In the genomic region with DNA sequence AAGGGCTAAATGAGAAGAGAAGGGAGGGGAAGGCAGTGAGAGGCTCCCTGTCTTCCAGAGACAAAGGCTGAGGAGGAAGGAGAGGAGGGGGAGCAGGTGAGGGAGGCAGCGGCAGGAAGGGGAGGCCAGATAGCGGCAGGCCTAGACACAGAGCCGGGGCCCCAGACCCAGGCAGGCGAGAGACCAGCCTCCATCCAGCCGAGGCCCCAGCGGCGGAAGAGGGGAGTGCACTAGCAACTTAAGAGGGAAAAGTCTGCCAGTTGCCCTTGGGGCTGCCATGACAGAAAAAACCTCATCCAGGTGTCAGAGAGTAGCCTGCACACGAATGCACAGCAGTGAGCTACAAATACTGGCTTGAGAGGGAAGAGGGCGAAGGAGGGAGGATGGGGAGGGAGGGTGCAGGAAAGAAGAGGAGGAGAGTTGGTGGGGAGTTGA, we compare ENCODE assay signal across 8 cellular contexts. TPM values are rescaled to one million over a fixed set of nuclear protein-coding genes. Genes with fewer than 3 reads are reported as not detected.
DNase-seq lines count a peak whose midpoint lies in the region; ATAC-seq and TF ChIP-seq lines count a peak whose summit lies in the region.

No MANE protein-coding gene starts in this region.

- no peaks in the 10 kb centered on the region for H3K9me3 ChIP-seq in BE2C
- H3K9me3 ChIP-seq in HUES6 (ENCODE audit: control insufficient read depth, insufficient read depth, low read depth, low read length), result no peaks in the 10 kb centered on the region
- H3K9me3 ChIP-seq in iPS-20b (ENCODE audit: insufficient read depth, low read depth, low read length), result no peaks in the 10 kb centered on the region

- peaks cover 32% of the 10 kb centered on the region for H3K4me1 ChIP-seq in BE2C
- H3K4me1 ChIP-seq in HUES6 (ENCODE audit: control insufficient read depth, insufficient read depth, low read length), result peaks cover 69% of the 10 kb centered on the region
- H3K4me1 ChIP-seq in iPS-20b (ENCODE audit: insufficient read depth, low read length), result peaks cover 44% of the 10 kb centered on the region

- H3K9me3 Mint-ChIP-seq in stimulated activated naive B cell treated with anti-CD40 and anti-IgM and Interleukin-4, amounts not matched to agents 10 μg/mL and 1 μg/mL and 100 μg/mL, for 72 hours, result no peaks in the 10 kb centered on the region

- H3K4me3 Mint-ChIP-seq in stimulated activated naive B cell treated with anti-CD40 and anti-IgM and Interleukin-4, amounts not matched to agents 10 μg/mL and 1 μg/mL and 100 μg/mL, for 72 hours, result no peak overlapping the region

- no peaks in the 10 kb centered on the region for H3K27me3 ChIP-seq in BE2C
- no peaks in the 10 kb centered on the region for H3K27me3 ChIP-seq in HUES6 (ENCODE audit: control insufficient read depth, insufficient read depth, low read length)
- peaks cover 18% of the 10 kb centered on the region for H3K27me3 ChIP-seq in iPS-20b (ENCODE audit: insufficient read depth, low read length)

- peaks cover 15 to 22% of the 10 kb centered on the region in 2 donors for H3K4me1 Mint-ChIP-seq in stimulated activated naive B cell treated with anti-CD40 and anti-IgM and Interleukin-4, amounts not matched to agents 10 μg/mL and 1 μg/mL and 100 μg/mL, for 72 hours

- H3K9ac ChIP-seq in HUES6 (ENCODE audit: low read length) (peak overlapping the region; percentile 74), iPS-20b (ENCODE audit: low read depth, low read length) (peak overlapping the region; percentile 73; the same call in 1 of the 2 replicates)

- DNase-seq in BE2C, result peak; percentile 86
- DNase-seq in activated CD4-positive, alpha-beta T cell treated with anti-CD3 and anti-CD28 coated beads, Interleukin-2, amount 50 U/mL, for 48 hours, result peak; percentile 28 to 36
- no peak for DNase-seq in stimulated activated naive B cell treated with anti-CD40 and anti-IgM and Interleukin-4, amounts not matched to agents 10 μg/mL and 1 μg/mL and 100 μg/mL, for 72 hours
- no peak for DNase-seq in NCI-H2196 (lab: John Stamatoyannopoulos, UW; ENCODE audit: unreplicated experiment)
- no peak for DNase-seq in coronary artery (ENCODE audit: low spot score)

- no peak overlapping the region for H3K4me3 ChIP-seq in BE2C (ENCODE audit: low read depth, low read length)
- peak overlapping the region; percentile 47 for H3K4me3 ChIP-seq in HUES6 (ENCODE audit: low read depth, low read length)
- peak overlapping the region; percentile 40; the same call in 1 of the 2 replicates for H3K4me3 ChIP-seq in iPS-20b (ENCODE audit: low read length)
- no peak overlapping the region for H3K4me3 ChIP-seq in coronary artery

- H3K27ac Mint-ChIP-seq in stimulated activated naive B cell treated with anti-CD40 and anti-IgM and Interleukin-4, amounts not matched to agents 10 μg/mL and 1 μg/mL and 100 μg/mL, for 72 hours, result no peak overlapping the region

- TF ChIP-seq CTCF in BE2C (IDR thresholded peaks at IDR 0.05; ENCODE audit: low read depth, low read length) (peak; percentile 64), coronary artery (IDR thresholded peaks at IDR 0.05) (no peak)

- H3K36me3 ChIP-seq in BE2C, result no peaks in the 10 kb centered on the region
- peaks cover 3% of the 10 kb centered on the region; the same call in 1 of the 2 replicates for H3K36me3 ChIP-seq in HUES6 (ENCODE audit: control insufficient read depth, insufficient read depth, low read length)
- no peaks in the 10 kb centered on the region for H3K36me3 ChIP-seq in iPS-20b (ENCODE audit: insufficient read depth, low read depth, low read length)

- no peaks in the 10 kb centered on the region for H3K36me3 Mint-ChIP-seq in stimulated activated naive B cell treated with anti-CD40 and anti-IgM and Interleukin-4, amounts not matched to agents 10 μg/mL and 1 μg/mL and 100 μg/mL, for 72 hours

- peaks cover 21 to 30% of the 10 kb centered on the region in 2 donors for H3K27me3 Mint-ChIP-seq in stimulated activated naive B cell treated with anti-CD40 and anti-IgM and Interleukin-4, amounts not matched to agents 10 μg/mL and 1 μg/mL and 100 μg/mL, for 72 hours

- ATAC-seq in stimulated activated naive B cell treated with anti-CD40 and anti-IgM and Interleukin-4, amounts not matched to agents 10 μg/mL and 1 μg/mL and 100 μg/mL, for 72 hours (replicated peaks), result peak; percentile 73 to 74
- no peak for ATAC-seq in HG03108 (IDR thresholded peaks at IDR 0.05; ENCODE audit: unreplicated experiment)

- H3K27ac ChIP-seq in HUES6 (ENCODE audit: low read depth, low read length) (peak overlapping the region; percentile 62; the same call in 1 of the 2 replicates), iPS-20b (ENCODE audit: low read length) (no peak overlapping the region), coronary artery (no peak overlapping the region)

RNA-seq across cellular contexts. Expression of gene IGLL1, which starts 46.7 kb away (rescaled TPM):
- polyA plus RNA-seq in BE2C (2012; ENCODE audit: insufficient read depth, insufficient read length, low read depth), result not detected

Comparison
In these comparisons a context has a peak if more than half of its experiments do, and no peak if none do; other contexts are left out.
1. DNase-seq: peak in BE2C (single experiment) and activated CD4-positive, alpha-beta T cell treated with anti-CD3 and anti-CD28 coated beads, Interleukin-2, amount 50 U/mL, for 48 hours (2 of 2); none in stimulated activated naive B cell treated with anti-CD40 and anti-IgM and Interleukin-4, amounts not matched to agents 10 μg/mL and 1 μg/mL and 100 μg/mL, for 72 hours (single experiment), NCI-H2196 (single experiment) and coronary artery (single experiment).
2. H3K4me3 ChIP-seq: peak in HUES6 (single experiment) and iPS-20b (single experiment); none in BE2C (single experiment) and coronary artery (single experiment).